2 cellular contexts compared by ENCODE assay signal in genomic region chr10:121679916-121680315, GRCh38.
TF ChIP-seq lines count a peak whose summit lies in the region.

No MANE protein-coding gene starts in this region.

TF ChIP-seq in HEK293, 187 proteins besides CTCF, POLR2A, EP300 and RAD21 (continued from another document):
- TF ChIP-seq ZNF280D (tag by site-specific recombination; IDR thresholded peaks at IDR 0.05) (no peak), ZNF292 (tag by site-specific recombination; IDR thresholded peaks at IDR 0.05; ENCODE audit: borderline replicate concordance, low read depth) (no peak), ZNF791 (tag by site-specific recombination; IDR thresholded peaks at IDR 0.05) (no peak), ZFP37 (tag by site-specific recombination; IDR thresholded peaks at IDR 0.05) (no peak), ZNF664 (tag by site-specific recombination; IDR thresholded peaks at IDR 0.05) (peak; percentile 77), ZNF785 (tag by site-specific recombination; IDR thresholded peaks at IDR 0.05) (no peak), ZNF621 (tag by site-specific recombination; IDR thresholded peaks at IDR 0.05) (no peak), ZNF221 (tag by site-specific recombination; IDR thresholded peaks at IDR 0.05; ENCODE audit: borderline replicate concordance) (no peak)

TF ChIP-seq in SK-N-SH, 30 proteins besides CTCF, POLR2A, EP300 and RAD21:
- no peak for TF ChIP-seq POLR2AphosphoS5 (IDR thresholded peaks at IDR 0.05; ENCODE audit: low read depth, low read length)
- no peak for TF ChIP-seq RFX5 (IDR thresholded peaks at IDR 0.05; ENCODE audit: low read length)
- TF ChIP-seq CHD2 (IDR thresholded peaks at IDR 0.05; ENCODE audit: low read length, partially characterized antibody): no peak
- TF ChIP-seq MXI1 (IDR thresholded peaks at IDR 0.05; ENCODE audit: low read depth, low read length): no peak
- TF ChIP-seq EZH2phosphoT487 (IDR thresholded peaks at IDR 0.05; ENCODE audit: borderline replicate concordance, low read depth): no peak
- no peak for TF ChIP-seq USF2 (IDR thresholded peaks at IDR 0.05; ENCODE audit: borderline replicate concordance, low read depth, low read length)
- no peak for TF ChIP-seq YY1 (IDR thresholded peaks at IDR 0.05; ENCODE audit: low read depth)
- no peak for TF ChIP-seq RCOR1 (IDR thresholded peaks at IDR 0.05; ENCODE audit: low read length)
- TF ChIP-seq TEAD4 (IDR thresholded peaks at IDR 0.05; ENCODE audit: borderline replicate concordance, insufficient read depth): no peak
- TF ChIP-seq TCF12 (IDR thresholded peaks at IDR 0.05): no peak
- TF ChIP-seq SIN3A (IDR thresholded peaks at IDR 0.05; ENCODE audit: borderline replicate concordance, low read depth, low read length): no peak
- TF ChIP-seq SMC3 (IDR thresholded peaks at IDR 0.05; ENCODE audit: low read depth, low read length): no peak
- TF ChIP-seq FOXM1 (IDR thresholded peaks at IDR 0.05; ENCODE audit: low read depth): no peak
- no peak for TF ChIP-seq MAX (IDR thresholded peaks at IDR 0.05; ENCODE audit: low read depth)
- TF ChIP-seq PBX3 (IDR thresholded peaks at IDR 0.05): no peak
TF ChIP-seq in SK-N-SH: peak in this region for 0.
